In the genomic region with DNA sequence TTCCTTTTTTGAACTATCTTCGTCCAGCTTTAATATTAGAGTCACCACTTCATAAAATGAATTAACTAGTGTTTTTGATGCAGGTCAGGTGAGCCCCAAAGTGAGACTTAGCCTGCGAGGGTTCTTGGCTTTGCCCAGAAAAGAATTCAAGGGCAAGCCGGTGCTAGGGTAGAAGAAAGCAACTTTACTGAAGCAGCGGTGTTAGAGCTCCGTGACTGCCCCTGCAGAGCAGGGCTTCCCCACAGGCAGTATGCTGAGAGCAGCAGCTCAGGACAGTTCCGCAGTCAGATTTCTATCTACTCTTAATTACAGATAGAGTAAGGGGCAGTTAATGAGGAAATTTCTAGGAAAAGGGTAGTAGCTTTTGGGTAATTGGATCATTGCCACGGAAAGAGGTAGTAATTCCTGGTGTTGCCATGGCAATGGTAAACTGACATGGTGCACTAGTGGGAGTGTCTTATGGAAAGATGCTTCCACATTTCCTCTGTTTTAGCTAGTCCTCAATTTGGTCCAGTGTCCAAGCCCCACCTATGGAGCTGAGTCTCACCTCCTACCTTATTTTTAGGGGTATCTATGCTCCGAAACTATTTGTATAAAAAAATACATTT, we compare ENCODE assay signal across 23 cellular contexts.
"Had no signal": no experiment of that assay in that cellular context is flagged by ENCODE, and none has a peak within 500 bp of the region (broad histone marks: within the 10 kb centered on the region; RNA-seq: fewer than 3 reads in every experiment).

No MANE protein-coding gene starts in this region.

- H3K27me3 ChIP-seq: adrenal gland had no signal

- H3K4me3 ChIP-seq: adrenal gland, SK-N-MC had no signal

- H3K36me3 Mint-ChIP-seq: activated naive CD8-positive, alpha-beta T cell treated with anti-CD3 and anti-CD28 coated beads, Interleukin-2, amount 10 ng/mL, durations not matched to agents 7 days and 5 days; T-cell had no signal

- H3K4me1 Mint-ChIP-seq: activated naive CD8-positive, alpha-beta T cell treated with anti-CD3 and anti-CD28 coated beads, Interleukin-2, amount 10 ng/mL, durations not matched to agents 7 days and 5 days; T-cell had no signal

- H3K27ac Mint-ChIP-seq: activated CD8-positive, alpha-beta T cell treated with anti-CD3 and anti-CD28 coated beads, Interleukin-2, amount 10 ng/mL, durations not matched to agents 7 days and 5 days; activated naive CD8-positive, alpha-beta T cell treated with anti-CD3 and anti-CD28 coated beads, Interleukin-2, amount 10 ng/mL, durations not matched to agents 7 days and 5 days; T-cell had no signal

- H3K9me3 Mint-ChIP-seq: activated naive CD8-positive, alpha-beta T cell treated with anti-CD3 and anti-CD28 coated beads, Interleukin-2, amount 10 ng/mL, durations not matched to agents 7 days and 5 days had no signal

- H3K4me2 ChIP-seq: KMS-11 had no signal

- H3K27me3 Mint-ChIP-seq: activated naive CD8-positive, alpha-beta T cell treated with anti-CD3 and anti-CD28 coated beads, Interleukin-2, amount 10 ng/mL, durations not matched to agents 7 days and 5 days; T-cell had no signal

- DNase-seq: activated CD4-positive, CD25-positive, alpha-beta regulatory T cell; activated CD8-positive, alpha-beta memory T cell treated with anti-CD3 and anti-CD28 coated beads, Interleukin-2, amount 50 U/mL, for 48 hours; activated CD8-positive, alpha-beta T cell treated with anti-CD3 and anti-CD28 coated beads, Interleukin-2, amount 10 ng/mL, durations not matched to agents 7 days and 5 days; activated naive CD4-positive, alpha-beta T cell treated with anti-CD3 and anti-CD28 coated beads, Interleukin-2, amount 50 U/mL, for 16 hours; activated naive CD8-positive, alpha-beta T cell treated with anti-CD3 and anti-CD28 coated beads, Interleukin-2, amount 10 ng/mL, durations not matched to agents 7 days and 5 days; activated T-cell treated with anti-CD3 and anti-CD28 coated beads, Interleukin-2, amount 50 U/mL, for 1 hour; anterior cingulate cortex; cerebellar nuclear complex; NCI-H1105 treated with DMSO at 0.1 percent for 48 hours; NCI-H146; NCI-H187 treated with DMSO at 0.1 percent for 48 hours; NCI-H2081 treated with DMSO at 0.1 percent for 48 hours; NCI-H345; NCI-H510A; NCI-H526 treated with DMSO at 0.1 percent for 48 hours; PC-3; SIG-M5; T-cell; T-helper 2 cell had no signal

- H3K27ac ChIP-seq: adrenal gland, KMS-11, SK-N-MC, VCaP had no signal

- H3K36me3 ChIP-seq: adrenal gland had no signal

- H3K9ac ChIP-seq: KMS-11 had no signal

- H3K9me3 ChIP-seq: adrenal gland had no signal

- ATAC-seq: activated CD8-positive, alpha-beta T cell treated with anti-CD3 and anti-CD28 coated beads, Interleukin-2, amount 10 ng/mL, durations not matched to agents 7 days and 5 days; PC-3; T-cell had no signal

- H3K4me3 Mint-ChIP-seq: activated CD8-positive, alpha-beta T cell treated with anti-CD3 and anti-CD28 coated beads, Interleukin-2, amount 10 ng/mL, durations not matched to agents 7 days and 5 days; activated naive CD8-positive, alpha-beta T cell treated with anti-CD3 and anti-CD28 coated beads, Interleukin-2, amount 10 ng/mL, durations not matched to agents 7 days and 5 days; T-cell had no signal
